Comparison of ENCODE assay signal across 1 cellular context in genomic region chr1:23743287-23744052, GRCh38.
TF ChIP-seq lines count a peak whose summit lies in the region.

Gene ELOA (plus strand): TSS chr1:23743471. CDS start chr1:23743504, 33 bp downstream.

TF ChIP-seq in K562, 482 proteins besides CTCF, POLR2A, EP300 and RAD21 (continued from another document and continues in another):
- TF ChIP-seq ESRRB (CRISPR knock-in tag; IDR thresholded peaks at IDR 0.05; ENCODE audit: borderline replicate concordance) (no peak), DACH1 (IDR thresholded peaks at IDR 0.05; ENCODE audit: partially characterized antibody) (peak; percentile 82), ZBTB17 (CRISPR knock-in tag; IDR thresholded peaks at IDR 0.05) (0 out of 2 replicates have a peak, but pooled peaks have one; percentile 25), TCF3 (CRISPR knock-in tag; IDR thresholded peaks at IDR 0.05) (peak; percentile 31; the same call in 1 of the 2 replicates), HNRNPL (IDR thresholded peaks at IDR 0.05; ENCODE audit: low read depth, low read length) (peak; percentile 67; the same call in 1 of the 2 replicates), ZFP91 (CRISPR knock-in tag; IDR thresholded peaks at IDR 0.05) (no peak; the same call in 1 of the 2 replicates), PKNOX1 (IDR thresholded peaks at IDR 0.05) (peak; percentile 18; the same call in 1 of the 2 replicates), IRF9 (tag; IDR thresholded peaks at IDR 0.05) (no peak), DIDO1 (tag; IDR thresholded peaks at IDR 0.05; ENCODE audit: low read depth) (no peak), ZNF224 (CRISPR knock-in tag; IDR thresholded peaks at IDR 0.05) (0 out of 2 replicates have a peak, but pooled peaks have one; percentile 39), PHF8 (IDR thresholded peaks at IDR 0.05; ENCODE audit: borderline replicate concordance, low read length) (peak; percentile 96), ZNF644 (tag; IDR thresholded peaks at IDR 0.05; ENCODE audit: low read depth) (no peak), CSDE1 (IDR thresholded peaks at IDR 0.05) (peak in 1 of 2 experiments; percentile 53; a peak in 1 of 4 replicates), MYC (IDR thresholded peaks at IDR 0.05; ENCODE audit: low read depth, low read length) (peak; percentile 84), MYC (CRISPR knock-in tag; IDR thresholded peaks at IDR 0.05; ENCODE audit: borderline replicate concordance, low read depth) (no peak), MAFF (IDR thresholded peaks at IDR 0.05; ENCODE audit: low read length) (no peak), HDAC6 (IDR thresholded peaks at IDR 0.05; ENCODE audit: low read depth, low read length) (0 out of 2 replicates have a peak, but pooled peaks have one; percentile 10), SIN3A (IDR thresholded peaks at IDR 0.05; ENCODE audit: borderline replicate concordance in 2 of 2, control insufficient read depth in 1 of 2, low read depth in 2 of 2, low read length in 2 of 2) (peak in 1 of 2 experiments; percentile 98; a peak in 3 of 4 replicates), RCOR1 (IDR thresholded peaks at IDR 0.05; ENCODE audit: borderline replicate concordance in 1 of 2, low read depth in 2 of 2, low read length in 2 of 2) (peak in 1 of 2 experiments; percentile 57; a peak in 2 of 4 replicates), AFF4 (CRISPR knock-in tag; IDR thresholded peaks at IDR 0.05) (no peak), E2F4 (CRISPR knock-in tag; IDR thresholded peaks at IDR 0.05; ENCODE audit: low read depth) (no peak), ZNF609 (CRISPR knock-in tag; IDR thresholded peaks at IDR 0.05; ENCODE audit: borderline replicate concordance) (0 out of 2 replicates have a peak, but pooled peaks have one; percentile 10), TBP (optimal IDR thresholded peaks at IDR 0.05; ENCODE audit: low read depth, low read length) (peak; percentile 69), ELF2 (CRISPR knock-in tag; IDR thresholded peaks at IDR 0.05) (peak; percentile 84; the same call in 1 of the 2 replicates), ZEB2 (IDR thresholded peaks at IDR 0.05) (no peak), EHMT2 (IDR thresholded peaks at IDR 0.05) (no peak), CGGBP1 (CRISPR knock-in tag; IDR thresholded peaks at IDR 0.05) (peak; percentile 67; the same call in 1 of the 2 replicates), TGIF2 (CRISPR knock-in tag; IDR thresholded peaks at IDR 0.05) (peak; percentile 87; the same call in 1 of the 2 replicates), CCNT2 (IDR thresholded peaks at IDR 0.05; ENCODE audit: borderline replicate concordance, extremely low read depth, insufficient read length, low read depth, low read length) (peak; percentile 85), POLR2G (IDR thresholded peaks at IDR 0.05; ENCODE audit: low read depth, low read length) (peak; percentile 99), XRCC4 (IDR thresholded peaks at IDR 0.05; ENCODE audit: extremely low read depth, insufficient read depth, insufficient read length) (no peak), USF1 (CRISPR knock-in tag; IDR thresholded peaks at IDR 0.05) (no peak; the same call in 1 of the 2 replicates), RBM22 (IDR thresholded peaks at IDR 0.05; ENCODE audit: low read depth, low read length, poor library complexity, severe bottlenecking) (peak; percentile 77), PHB (CRISPR knock-in tag; IDR thresholded peaks at IDR 0.05) (no peak), KAT7 (CRISPR knock-in tag; IDR thresholded peaks at IDR 0.05; ENCODE audit: borderline replicate concordance) (peak; percentile 75; the same call in 1 of the 2 replicates), MYNN (IDR thresholded peaks at IDR 0.05) (no peak), MYNN (CRISPR knock-in tag; IDR thresholded peaks at IDR 0.05) (no peak), PHF20 (IDR thresholded peaks at IDR 0.05; ENCODE audit: partially characterized antibody) (peak; percentile 66)
- TF ChIP-seq, protein P1, sequence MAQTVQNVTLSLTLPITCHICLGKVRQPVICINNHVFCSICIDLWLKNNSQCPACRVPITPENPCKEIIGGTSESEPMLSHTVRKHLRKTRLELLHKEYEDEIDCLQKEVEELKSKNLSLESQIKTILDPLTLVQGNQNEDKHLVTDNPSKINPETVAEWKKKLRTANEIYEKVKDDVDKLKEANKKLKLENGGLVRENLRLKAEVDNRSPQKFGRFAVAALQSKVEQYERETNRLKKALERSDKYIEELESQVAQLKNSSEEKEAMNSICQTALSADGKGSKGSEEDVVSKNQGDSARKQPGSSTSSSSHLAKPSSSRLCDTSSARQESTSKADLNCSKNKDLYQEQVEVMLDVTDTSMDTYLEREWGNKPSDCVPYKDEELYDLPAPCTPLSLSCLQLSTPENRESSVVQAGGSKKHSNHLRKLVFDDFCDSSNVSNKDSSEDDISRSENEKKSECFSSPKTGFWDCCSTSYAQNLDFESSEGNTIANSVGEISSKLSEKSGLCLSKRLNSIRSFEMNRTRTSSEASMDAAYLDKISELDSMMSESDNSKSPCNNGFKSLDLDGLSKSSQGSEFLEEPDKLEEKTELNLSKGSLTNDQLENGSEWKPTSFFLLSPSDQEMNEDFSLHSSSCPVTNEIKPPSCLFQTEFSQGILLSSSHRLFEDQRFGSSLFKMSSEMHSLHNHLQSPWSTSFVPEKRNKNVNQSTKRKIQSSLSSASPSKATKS (CRISPR knock-in tag; IDR thresholded peaks at IDR 0.05): no peak
- TF ChIP-seq, protein P2, sequence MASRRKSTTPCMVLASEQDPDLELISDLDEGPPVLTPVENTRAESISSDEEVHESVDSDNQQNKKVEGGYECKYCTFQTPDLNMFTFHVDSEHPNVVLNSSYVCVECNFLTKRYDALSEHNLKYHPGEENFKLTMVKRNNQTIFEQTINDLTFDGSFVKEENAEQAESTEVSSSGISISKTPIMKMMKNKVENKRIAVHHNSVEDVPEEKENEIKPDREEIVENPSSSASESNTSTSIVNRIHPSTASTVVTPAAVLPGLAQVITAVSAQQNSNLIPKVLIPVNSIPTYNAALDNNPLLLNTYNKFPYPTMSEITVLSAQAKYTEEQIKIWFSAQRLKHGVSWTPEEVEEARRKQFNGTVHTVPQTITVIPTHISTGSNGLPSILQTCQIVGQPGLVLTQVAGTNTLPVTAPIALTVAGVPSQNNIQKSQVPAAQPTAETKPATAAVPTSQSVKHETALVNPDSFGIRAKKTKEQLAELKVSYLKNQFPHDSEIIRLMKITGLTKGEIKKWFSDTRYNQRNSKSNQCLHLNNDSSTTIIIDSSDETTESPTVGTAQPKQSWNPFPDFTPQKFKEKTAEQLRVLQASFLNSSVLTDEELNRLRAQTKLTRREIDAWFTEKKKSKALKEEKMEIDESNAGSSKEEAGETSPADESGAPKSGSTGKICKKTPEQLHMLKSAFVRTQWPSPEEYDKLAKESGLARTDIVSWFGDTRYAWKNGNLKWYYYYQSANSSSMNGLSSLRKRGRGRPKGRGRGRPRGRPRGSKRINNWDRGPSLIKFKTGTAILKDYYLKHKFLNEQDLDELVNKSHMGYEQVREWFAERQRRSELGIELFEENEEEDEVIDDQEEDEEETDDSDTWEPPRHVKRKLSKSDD (conservative IDR thresholded peaks at IDR 0.05; ENCODE audit: low read length): no peak; the same call in 1 of the 2 replicates
